8 cellular contexts compared by ENCODE assay signal in genomic region chr19:45001087-45001739, GRCh38. TPM values are rescaled to one million over a fixed set of nuclear protein-coding genes. Genes with fewer than 3 reads are reported as not detected.
A peak's percentile ranks its signal among the peaks of the same experiment; 100 is the strongest.
DNase-seq lines count a peak whose midpoint lies in the region; TF ChIP-seq lines count a peak whose summit lies in the region.

Gene RELB (plus strand): TSS chr19:45001464. CDS start chr19:45001580, 116 bp downstream.

- H3K27ac ChIP-seq in SJCRH30 = peak within 1 kb of the TSS; percentile 42; the same call in 1 of the 2 replicates
- peak within 1 kb of the TSS; percentile 70 for H3K27ac ChIP-seq in neuronal stem cell (replicated peaks; ENCODE audit: low read length)

- H3K14ac ChIP-seq in neuronal stem cell (ENCODE audit: low read length) = peak within 1 kb of the TSS; percentile 89

- peak within 1 kb of the TSS; percentile 96 for H4K8ac ChIP-seq in neuronal stem cell (ENCODE audit: low read depth, low read length)

- H3K9me3 ChIP-seq in SJCRH30 (replicated peaks) (no peaks in the 10 kb centered on the region), neuronal stem cell (replicated peaks in 1 of 2; ENCODE audit: control insufficient read depth in 2 of 2, insufficient read depth in 1 of 2, low read depth in 1 of 2, low read length in 2 of 2) (peaks cover 0 to 2% of the 10 kb centered on the region in 2 donors)

- no peak within 1 kb of the TSS for H2BK120ac ChIP-seq in neuronal stem cell (ENCODE audit: low read depth, low read length)

- no peaks in the 10 kb centered on the region for H3K36me3 ChIP-seq in SJCRH30
- H3K36me3 ChIP-seq in neuronal stem cell (replicated peaks in 1 of 2; ENCODE audit: control insufficient read depth in 2 of 2, insufficient read depth in 2 of 2, low read length in 2 of 2) = no peaks in the 10 kb centered on the region

- H2BK15ac ChIP-seq in neuronal stem cell (ENCODE audit: low read length) = no peak within 1 kb of the TSS

- no peak within 1 kb of the TSS for H2BK5ac ChIP-seq in neuronal stem cell (ENCODE audit: low read length)

- TF ChIP-seq CTCF in LNCaP clone FGC (IDR thresholded peaks at IDR 0.05; ENCODE audit: control insufficient read depth, extremely low read depth, insufficient read depth) = no peak

- no peak within 1 kb of the TSS for H2BK12ac ChIP-seq in neuronal stem cell (ENCODE audit: low read length)

- H2AK5ac ChIP-seq in neuronal stem cell (ENCODE audit: low read depth, low read length) = no peak within 1 kb of the TSS

- DNase-seq in ELF-1 (ENCODE audit: low read depth, low spot score) (peak; percentile 92), GOT3 (lab: John Stamatoyannopoulos, UW) (peak; percentile 78), LNCaP clone FGC (ENCODE audit: low read depth) (no peak), SJCRH30 (peak; percentile 90 to 91), foreskin melanocyte (peak; percentile 75), neuronal stem cell (ENCODE audit: low spot score) (peak; percentile 91), stromal cell of bone marrow (ENCODE audit: low read depth) (peak; percentile 83)
- peak; percentile 90 to 95 (median 93) for DNase-seq in activated naive CD4-positive, alpha-beta T cell (lab: John Stamatoyannopoulos, UW)

- no peaks in the 10 kb centered on the region for H3K79me1 ChIP-seq in neuronal stem cell (ENCODE audit: low read depth, low read length)

- peak within 1 kb of the TSS; percentile 96 for H2AFZ ChIP-seq in neuronal stem cell (ENCODE audit: low read length)

- peak within 1 kb of the TSS; percentile 88 for H3K9ac ChIP-seq in neuronal stem cell (ENCODE audit: low read depth, low read length, poor library complexity)

- H3K4me1 ChIP-seq in SJCRH30 (peaks cover 3% of the 10 kb centered on the region), neuronal stem cell (ENCODE audit: control insufficient read depth in 2 of 2, insufficient read depth in 1 of 2, low read depth in 1 of 2, low read length in 2 of 2) (peaks cover 3 to 9% of the 10 kb centered on the region in 2 donors)

- no CpG with 5 or more reads among the region's 79 CpGs for WGBS in neuronal stem cell (ENCODE audit: extremely low coverage in 2 of 2, insufficient read length in 2 of 2, insufficient replicate concordance in 1 of 2), 2 donors

- H3K4me2 ChIP-seq in neuronal stem cell (ENCODE audit: insufficient read depth, low read length, poor library complexity, severe bottlenecking) = peak within 1 kb of the TSS; percentile 77

- no peaks in the 10 kb centered on the region for H3K27me3 ChIP-seq in SJCRH30
- no peaks in the 10 kb centered on the region for H3K27me3 ChIP-seq in neuronal stem cell (ENCODE audit: control insufficient read depth in 3 of 3, insufficient read depth in 3 of 3, low read depth in 1 of 3, low read length in 3 of 3)

- peak within 1 kb of the TSS; percentile 80 for H3K23ac ChIP-seq in neuronal stem cell (ENCODE audit: low read depth, low read length, poor library complexity)

- no peak within 1 kb of the TSS for H4K91ac ChIP-seq in neuronal stem cell (ENCODE audit: low read depth, low read length, poor library complexity)

- no peak within 1 kb of the TSS for H3K4ac ChIP-seq in neuronal stem cell (ENCODE audit: low read length)

- H3K18ac ChIP-seq in neuronal stem cell (ENCODE audit: low read length) = peak within 1 kb of the TSS; percentile 94

- peak within 1 kb of the TSS; percentile 50 for H3K4me3 ChIP-seq in LNCaP clone FGC (ENCODE audit: low read depth, low read length)
- peak within 1 kb of the TSS; percentile 84 for H3K4me3 ChIP-seq in SJCRH30
- H3K4me3 ChIP-seq in neuronal stem cell (ENCODE audit: low read length in 2 of 2) = peak within 1 kb of the TSS; percentile 78 to 98

RNA-seq across cellular contexts. Expression of gene RELB, which starts in this region (rescaled TPM):
- total RNA-seq in SJCRH30 (2014; rRNA removed; shearing (Covaris generic)) = 2.8 and 4.0 TPM in 2 replicates
- polyA plus RNA-seq in neuronal stem cell (2013, experiment 1 of 2) = 7.2 TPM
- 7.2 TPM for polyA plus RNA-seq in neuronal stem cell (2013, experiment 2 of 2)
